ENCODE assay signal across 13 cellular contexts in genomic region chr20:49270177-49270576, GRCh38. TPM values are rescaled to one million over a fixed set of nuclear protein-coding genes. Genes with fewer than 3 reads are reported as not detected.
DNase-seq lines count a peak whose midpoint lies in the region; ATAC-seq and TF ChIP-seq lines count a peak whose summit lies in the region.
"Had no signal": no experiment of that assay in that cellular context is flagged by ENCODE, and none has a peak within 500 bp of the region (broad histone marks: within the 10 kb centered on the region; RNA-seq: fewer than 3 reads in every experiment).

No MANE protein-coding gene starts in this region.

- no peak for ATAC-seq in activated B cell treated with CpG ODN at 0.5 μM for 24 hours (ENCODE audit: low read depth)
- ATAC-seq in GM21723 (IDR thresholded peaks at IDR 0.05; ENCODE audit: unreplicated experiment) = no peak
- ATAC-seq in GM19351 (IDR thresholded peaks at IDR 0.05; ENCODE audit: unreplicated experiment) = no peak

- peaks cover 6% of the 10 kb centered on the region for H3K9me3 Mint-ChIP-seq in activated B cell treated with CpG ODN at 0.5 μM for 24 hours

- POLR2A ChIA-PET in activated B cell treated with CpG ODN at 0.5 μM for 24 hours (lab: Charles Lee) = no interaction called here

- H3K27me3 ChIP-seq in DOHH2 (ENCODE audit: control insufficient read depth, low read length) (no peaks in the 10 kb centered on the region), MM.1S (replicated peaks; ENCODE audit: insufficient read depth, low read length) (no peaks in the 10 kb centered on the region)
- H3K27me3 ChIP-seq: esophagus muscularis mucosa had no signal

- peak; percentile 84 for DNase-seq in AG20443 (ENCODE audit: low spot score)
- no peak for DNase-seq in activated B cell treated with CpG ODN at 0.5 μM for 24 hours
- peak; percentile 53 for DNase-seq in hepatic stellate cell (ENCODE audit: low spot score)
- DNase-seq in MM.1S = no peak
- no peak for DNase-seq in activated CD4-positive, alpha-beta T cell treated with anti-CD3 and anti-CD28 coated beads for 48 hours
- DNase-seq: aorta; NCI-H1092; stimulated activated CD4-positive, alpha-beta T cell treated with anti-CD3 and anti-CD28 coated beads, Interleukin-4, amount 100 ng/mL, for 1 hour had no signal

- H3F3A ChIP-seq in DOHH2 (ENCODE audit: control insufficient read depth, insufficient read depth) (peaks cover 27% of the 10 kb centered on the region), MM.1S (ENCODE audit: insufficient read depth, low read length) (peaks cover 31% of the 10 kb centered on the region)

- no peak overlapping the region for H2AFZ ChIP-seq in MM.1S (ENCODE audit: low read length)

- H3K4me2 ChIP-seq in DOHH2 (ENCODE audit: low read length) = peak overlapping the region; percentile 62
- no peak overlapping the region for H3K4me2 ChIP-seq in MM.1S (ENCODE audit: low read depth, low read length)

- CTCF ChIA-PET in activated B cell treated with CpG ODN at 0.5 μM for 24 hours (lab: Charles Lee) = no interaction called here

- H3K9me3 ChIP-seq in DOHH2 (ENCODE audit: control insufficient read depth, insufficient read depth, low read length) (no peaks in the 10 kb centered on the region), MM.1S (replicated peaks; ENCODE audit: insufficient read depth, low read length) (no peaks in the 10 kb centered on the region)
- H3K9me3 ChIP-seq: esophagus muscularis mucosa had no signal

- no peak for TF ChIP-seq CTCF in DOHH2 (IDR thresholded peaks at IDR 0.05; ENCODE audit: low read depth, low read length, poor library complexity, severe bottlenecking)
- TF ChIP-seq CTCF in activated B cell treated with CpG ODN at 0.5 μM for 24 hours (IDR thresholded peaks at IDR 0.05) = no peak
- no peak for TF ChIP-seq CTCF in MM.1S (IDR thresholded peaks at IDR 0.05; ENCODE audit: low read length)

- H3K27ac ChIP-seq in DOHH2 (ENCODE audit: low read depth, low read length) (peak overlapping the region; percentile 10; the same call in 1 of the 2 replicates), MM.1S (ENCODE audit: low read length) (no peak overlapping the region)
- H3K27ac ChIP-seq: esophagus muscularis mucosa had no signal

- intact Hi-C loops in activated B cell treated with CpG ODN at 0.5 μM for 24 hours (cut with micrococcal nuclease) = loop anchor here (10.0 kb wide), 2 partner anchors 445 to 1245 kb away; partner anchors contain the start of genes PREX1 and PTPN1

- H3K9ac ChIP-seq in MM.1S (ENCODE audit: low read length) = no peak overlapping the region

- H3K4me3 ChIP-seq in DOHH2 (ENCODE audit: low read length) (no peak overlapping the region), MM.1S (ENCODE audit: low read length) (no peak overlapping the region)

- peaks cover 80% of the 10 kb centered on the region for H3K36me3 ChIP-seq in DOHH2 (ENCODE audit: control insufficient read depth, low read length)
- peaks cover 8% of the 10 kb centered on the region; the same call in 1 of the 2 replicates for H3K36me3 ChIP-seq in MM.1S (replicated peaks; ENCODE audit: insufficient read depth, low read length)

- H3K27me3 Mint-ChIP-seq in activated B cell treated with CpG ODN at 0.5 μM for 24 hours = no peaks in the 10 kb centered on the region
- H3K27me3 Mint-ChIP-seq: type B pancreatic cell had no signal

- H3K4me3 Mint-ChIP-seq in activated B cell treated with CpG ODN at 0.5 μM for 24 hours = peak overlapping the region; percentile 11
- H3K4me3 Mint-ChIP-seq: type B pancreatic cell had no signal

- H3K4me1 Mint-ChIP-seq in activated B cell treated with CpG ODN at 0.5 μM for 24 hours = peaks cover 65% of the 10 kb centered on the region

- H3K79me2 ChIP-seq in DOHH2 (ENCODE audit: control insufficient read depth, low read length) = peaks cover 83% of the 10 kb centered on the region
- peaks cover 7% of the 10 kb centered on the region; the same call in 1 of the 2 replicates for H3K79me2 ChIP-seq in MM.1S (ENCODE audit: low read length)

- peaks cover 79% of the 10 kb centered on the region for H3K36me3 Mint-ChIP-seq in activated B cell treated with CpG ODN at 0.5 μM for 24 hours (ENCODE audit: low read depth)

- H3K27ac Mint-ChIP-seq in activated B cell treated with CpG ODN at 0.5 μM for 24 hours = peak overlapping the region; percentile 56
- H3K27ac Mint-ChIP-seq: type B pancreatic cell had no signal

- H3K4me1 ChIP-seq in DOHH2 (ENCODE audit: control insufficient read depth, low read length) = peaks cover 70% of the 10 kb centered on the region
- peaks cover 39% of the 10 kb centered on the region for H3K4me1 ChIP-seq in MM.1S (ENCODE audit: low read length)

- no peaks in the 10 kb centered on the region for H3K9me2 ChIP-seq in DOHH2 (replicated peaks; ENCODE audit: control insufficient read depth, low read length)
- H3K9me2 ChIP-seq in MM.1S (replicated peaks; ENCODE audit: insufficient read depth, low read length) = no peaks in the 10 kb centered on the region

- peaks cover 18% of the 10 kb centered on the region for H4K20me1 ChIP-seq in DOHH2 (ENCODE audit: control insufficient read depth, insufficient read depth, low read depth, low read length)
- 0 out of 2 replicates have a peak, but pooled peaks cover 5% of the 10 kb centered on the region for H4K20me1 ChIP-seq in MM.1S (ENCODE audit: insufficient read depth, low read length)

RNA-seq across cellular contexts. Expression of gene ZNFX1, which starts 7.7 kb away (rescaled TPM):
- 49.6 and 51.9 TPM in 2 replicates for total RNA-seq in activated B cell treated with CpG ODN at 0.5 μM for 24 hours

RNA-seq across cellular contexts. Expression of gene DDX27, which starts 51.0 kb away (rescaled TPM):
- 76.5 and 78.4 TPM in 2 replicates for total RNA-seq in activated B cell treated with CpG ODN at 0.5 μM for 24 hours

Comparison
In these comparisons a context has a peak if more than half of its experiments do, and no peak if none do; other contexts are left out.
1. DNase-seq: peak in AG20443 (single experiment) and hepatic stellate cell (single experiment); none in activated B cell treated with CpG ODN at 0.5 μM for 24 hours (single experiment), MM.1S (single experiment) and activated CD4-positive, alpha-beta T cell treated with anti-CD3 and anti-CD28 coated beads for 48 hours (single experiment).